In the genomic region with DNA sequence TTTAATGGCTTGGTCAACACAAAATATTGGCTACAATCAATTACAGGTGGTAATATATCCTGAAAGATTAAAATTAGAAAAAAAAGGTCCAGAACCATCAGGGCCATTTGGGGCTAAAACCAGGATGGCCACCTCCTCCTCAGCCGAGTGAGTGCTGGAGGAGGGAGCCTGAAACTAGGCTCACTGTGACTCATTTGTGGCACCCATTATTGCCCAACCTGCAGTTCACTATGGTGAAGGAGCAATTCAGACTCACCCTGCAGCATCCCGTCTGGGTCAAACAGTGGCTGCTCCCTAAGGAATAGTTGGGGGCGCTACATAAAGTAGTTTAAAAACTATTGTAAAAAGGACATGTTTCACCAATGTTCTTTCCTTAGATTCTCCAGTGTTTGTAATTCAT, we compare ENCODE assay signal across 19 cellular contexts.
"Had no signal": no experiment of that assay in that cellular context is flagged by ENCODE, and none has a peak within 500 bp of the region (broad histone marks: within the 10 kb centered on the region; RNA-seq: fewer than 3 reads in every experiment).

No MANE protein-coding gene starts in this region.

- H3K27me3 ChIP-seq: gastrocnemius medialis, neutrophil, ovary, tibial artery had no signal

- ATAC-seq: activated T-cell treated with anti-CD3 and anti-CD28 coated beads, Interleukin-2, amount 50 U/mL, for 72 hours; gastrocnemius medialis; left ventricle myocardium superior; psoas muscle; right cardiac atrium; stimulated activated naive CD8-positive, alpha-beta T cell treated with anti-CD3 and anti-CD28 coated beads, Interleukin-15, amount 100 ng/mL, for 72 hours had no signal

- H3K4me1 Mint-ChIP-seq: activated naive CD8-positive, alpha-beta T cell treated with anti-CD3 and anti-CD28 coated beads, Interleukin-2, amount 10 ng/mL, durations not matched to agents 7 days and 5 days; nephron; stimulated activated naive CD8-positive, alpha-beta T cell treated with anti-CD3 and anti-CD28 coated beads, Interleukin-15, amount 100 ng/mL, for 72 hours had no signal

- H3K27ac ChIP-seq: gastrocnemius medialis, neutrophil, ovary, psoas muscle, tibial artery had no signal

- H3K27me3 Mint-ChIP-seq: stimulated activated naive CD8-positive, alpha-beta T cell treated with anti-CD3 and anti-CD28 coated beads, Interleukin-15, amount 100 ng/mL, for 72 hours had no signal

- H3K4me3 ChIP-seq: gastrocnemius medialis, ovary, psoas muscle, tibial artery had no signal

- H3K4me1 ChIP-seq: gastrocnemius medialis, psoas muscle, tibial artery had no signal

- H3K9me3 Mint-ChIP-seq: activated CD4-positive, alpha-beta memory T cell treated with anti-CD3 and anti-CD28 coated beads for 36 hours; activated naive CD4-positive, alpha-beta T cell treated with anti-CD3 and anti-CD28 coated beads for 36 hours; activated naive CD8-positive, alpha-beta T cell treated with anti-CD3 and anti-CD28 coated beads, Interleukin-2, amount 10 ng/mL, durations not matched to agents 7 days and 5 days; activated T-cell treated with anti-CD3 and anti-CD28 coated beads, Interleukin-2, amount 50 U/mL, for 72 hours; nephron; stimulated activated naive CD8-positive, alpha-beta T cell treated with anti-CD3 and anti-CD28 coated beads, Interleukin-15, amount 100 ng/mL, for 72 hours had no signal

- DNase-seq: activated CD4-positive, alpha-beta memory T cell treated with anti-CD3 and anti-CD28 coated beads for 36 hours; activated CD4-positive, alpha-beta T cell treated with anti-CD3 and anti-CD28 coated beads for 48 hours; activated effector memory CD4-positive, alpha-beta T cell treated with Interleukin-2 at 50 U/mL for 16 hours; activated naive CD4-positive, alpha-beta T cell treated with anti-CD3 and anti-CD28 coated beads for 36 hours; activated naive CD8-positive, alpha-beta T cell treated with anti-CD3 and anti-CD28 coated beads, Interleukin-2, amount 10 ng/mL, durations not matched to agents 7 days and 5 days; activated T-cell treated with anti-CD3 and anti-CD28 coated beads, Interleukin-2, amount 50 U/mL, for 72 hours; amniotic stem cell; gastrocnemius medialis; left ventricle myocardium superior; midbrain; ovary; psoas muscle; right cardiac atrium; stimulated activated CD4-positive, alpha-beta T cell treated with anti-CD3 and anti-CD28 coated beads, Interleukin-12 subunit alpha, Interleukin-12 subunit beta, amount 100 ng/mL, for 4 hours; stimulated activated naive CD8-positive, alpha-beta T cell treated with anti-CD3 and anti-CD28 coated beads, Interleukin-15, amount 100 ng/mL, for 72 hours; T-helper 1 cell; tibial artery had no signal

- H3K36me3 ChIP-seq: gastrocnemius medialis, neutrophil, ovary, tibial artery had no signal

- H3K27ac Mint-ChIP-seq: activated CD4-positive, alpha-beta memory T cell treated with anti-CD3 and anti-CD28 coated beads for 36 hours; activated naive CD4-positive, alpha-beta T cell treated with anti-CD3 and anti-CD28 coated beads for 36 hours; activated naive CD8-positive, alpha-beta T cell treated with anti-CD3 and anti-CD28 coated beads, Interleukin-2, amount 10 ng/mL, durations not matched to agents 7 days and 5 days; activated T-cell treated with anti-CD3 and anti-CD28 coated beads, Interleukin-2, amount 50 U/mL, for 72 hours; nephron; stimulated activated naive CD8-positive, alpha-beta T cell treated with anti-CD3 and anti-CD28 coated beads, Interleukin-15, amount 100 ng/mL, for 72 hours had no signal

- H3K36me3 Mint-ChIP-seq: activated CD4-positive, alpha-beta memory T cell treated with anti-CD3 and anti-CD28 coated beads for 36 hours; activated naive CD8-positive, alpha-beta T cell treated with anti-CD3 and anti-CD28 coated beads, Interleukin-2, amount 10 ng/mL, durations not matched to agents 7 days and 5 days had no signal

- H3K4me3 Mint-ChIP-seq: activated CD4-positive, alpha-beta memory T cell treated with anti-CD3 and anti-CD28 coated beads for 36 hours; activated naive CD4-positive, alpha-beta T cell treated with anti-CD3 and anti-CD28 coated beads for 36 hours; activated naive CD8-positive, alpha-beta T cell treated with anti-CD3 and anti-CD28 coated beads, Interleukin-2, amount 10 ng/mL, durations not matched to agents 7 days and 5 days; activated T-cell treated with anti-CD3 and anti-CD28 coated beads, Interleukin-2, amount 50 U/mL, for 72 hours; nephron; stimulated activated naive CD8-positive, alpha-beta T cell treated with anti-CD3 and anti-CD28 coated beads, Interleukin-15, amount 100 ng/mL, for 72 hours had no signal
